ENCODE assay signal across 20 cellular contexts in genomic region chr20:6044102-6044501, GRCh38. TPM values are rescaled to one million over a fixed set of nuclear protein-coding genes. Genes with fewer than 3 reads are reported as not detected.
A peak's percentile ranks its signal among the peaks of the same experiment; 100 is the strongest.
DNase-seq lines count a peak whose midpoint lies in the region; ATAC-seq and TF ChIP-seq lines count a peak whose summit lies in the region.
"Had no signal": no experiment of that assay in that cellular context is flagged by ENCODE, and none has a peak within 500 bp of the region (broad histone marks: within the 10 kb centered on the region; RNA-seq: fewer than 3 reads in every experiment).

No MANE protein-coding gene starts in this region.

- no peaks in the 10 kb centered on the region for H4K20me1 ChIP-seq in osteoblast (ENCODE audit: insufficient read depth, low read length)

- intact Hi-C loops in mucosa of descending colon (cut with DNase I, micrococcal nuclease): no loop called here

- H3K27ac ChIP-seq in osteoblast (ENCODE audit: low read depth, low read length): no peak overlapping the region
- H3K27ac ChIP-seq: 22Rv1, BLaER1, skin epidermis had no signal

- no peak overlapping the region for H3K27ac Mint-ChIP-seq in WTC11
- H3K27ac Mint-ChIP-seq: activated CD4-positive, alpha-beta memory T cell treated with anti-CD3 and anti-CD28 coated beads, Interleukin-2, amount 10 ng/mL, durations not matched to agents 7 days and 5 days; progenitor cell of endocrine pancreas; T-cell had no signal

- no peaks in the 10 kb centered on the region for H3K4me1 ChIP-seq in mucosa of descending colon (ENCODE audit: low read depth)
- H3K4me1 ChIP-seq in osteoblast (ENCODE audit: insufficient read depth, low read length): no peaks in the 10 kb centered on the region
- H3K4me1 ChIP-seq: BLaER1 had no signal

- no peaks in the 10 kb centered on the region; the same call in 1 of the 2 replicates for H3K4me1 Mint-ChIP-seq in WTC11
- H3K4me1 Mint-ChIP-seq: nephron, T-cell had no signal

- TF ChIP-seq CTCF in WTC11 (IDR thresholded peaks at IDR 0.05): no peak
- TF ChIP-seq CTCF in mucosa of descending colon (IDR thresholded peaks at IDR 0.05): no peak
- no peak for TF ChIP-seq CTCF in osteoblast (IDR thresholded peaks at IDR 0.05; ENCODE audit: extremely low read depth, low read depth, low read length)

- no peak overlapping the region for H3K4me2 ChIP-seq in osteoblast (ENCODE audit: insufficient read depth, low read length)
- H3K4me2 ChIP-seq: BLaER1 had no signal

- CTCF ChIA-PET in WTC11 (lab: Charles Lee): interaction anchor here (0.9 kb wide), 1 partner anchor 9 kb away, joined by 3 read pairs; no protein-coding TSS in a partner anchor

- no peaks in the 10 kb centered on the region for H3K9me3 Mint-ChIP-seq in WTC11
- H3K9me3 Mint-ChIP-seq: activated CD4-positive, alpha-beta memory T cell treated with anti-CD3 and anti-CD28 coated beads, Interleukin-2, amount 10 ng/mL, durations not matched to agents 7 days and 5 days; nephron; T-cell had no signal

- ATAC-seq in HG02759 (IDR thresholded peaks at IDR 0.05; ENCODE audit: unreplicated experiment) (peak; percentile 50), WTC11 (peak; percentile 94), mucosa of descending colon (peak; percentile 54), GM18520 (IDR thresholded peaks at IDR 0.05; ENCODE audit: unreplicated experiment) (no peak)
- ATAC-seq: T-cell had no signal

- H3K36me3 ChIP-seq in mucosa of descending colon (ENCODE audit: low read depth): no peaks in the 10 kb centered on the region
- H3K36me3 ChIP-seq in osteoblast (ENCODE audit: insufficient read depth, low read length): peaks cover 14% of the 10 kb centered on the region

- H3K4me3 ChIP-seq in mucosa of descending colon (no peak overlapping the region), osteoblast (ENCODE audit: insufficient read depth, low read length) (no peak overlapping the region)
- H3K4me3 ChIP-seq: BLaER1, HAP-1, skin epidermis had no signal

- H3K4me3 Mint-ChIP-seq in WTC11: no peak overlapping the region
- H3K4me3 Mint-ChIP-seq: activated CD4-positive, alpha-beta memory T cell treated with anti-CD3 and anti-CD28 coated beads, Interleukin-2, amount 10 ng/mL, durations not matched to agents 7 days and 5 days; nephron; T-cell had no signal

- H3K79me2 ChIP-seq in osteoblast (ENCODE audit: insufficient read depth, low read length): no peaks in the 10 kb centered on the region

- peaks cover 9% of the 10 kb centered on the region for H3K36me3 Mint-ChIP-seq in WTC11

- POLR2A ChIA-PET in WTC11 (lab: Charles Lee): no interaction called here

- H3K27me3 ChIP-seq in osteoblast (ENCODE audit: insufficient read depth, low read length): no peaks in the 10 kb centered on the region
- H3K27me3 ChIP-seq: BLaER1 had no signal

- no peak overlapping the region for H2AFZ ChIP-seq in osteoblast (ENCODE audit: low read length)

- peaks cover 16% of the 10 kb centered on the region for H3K27me3 Mint-ChIP-seq in WTC11 (ENCODE audit: low read depth)
- H3K27me3 Mint-ChIP-seq: progenitor cell of endocrine pancreas, T-cell had no signal

- no peaks in the 10 kb centered on the region for H3K9me3 ChIP-seq in mucosa of descending colon
- H3K9me3 ChIP-seq in osteoblast (ENCODE audit: low read depth, low read length): no peaks in the 10 kb centered on the region
- H3K9me3 ChIP-seq: HAP-1 had no signal

- DNase-seq in DMS53 (lab: John Stamatoyannopoulos, UW) (peak; percentile 39), DMS53 treated with DMSO at 0.1 percent for 48 hours (lab: John Stamatoyannopoulos, UW; ENCODE audit: unreplicated experiment) (no peak), WTC11 (ENCODE audit: low spot score) (peak; percentile 25), mucosa of descending colon (no peak), SIG-M5 (lab: John Stamatoyannopoulos, UW) (no peak), osteoblast (ENCODE audit: insufficient read length, low spot score, missing footprints) (no peak)
- DNase-seq: activated CD4-positive, alpha-beta memory T cell treated with anti-CD3 and anti-CD28 coated beads, Interleukin-2, amount 10 ng/mL, durations not matched to agents 7 days and 5 days; activated naive CD4-positive, alpha-beta T cell treated with anti-CD3 and anti-CD28 coated beads, Interleukin-2, amount 50 U/mL, for 16 hours; activated T-cell treated with anti-CD3 and anti-CD28 coated beads, Interleukin-2, amount 50 U/mL, for 1 hour; stimulated activated CD8-positive, alpha-beta memory T cell treated with anti-CD3 and anti-CD28 coated beads, Interleukin-4, amount 100 ng/mL, for 48 hours; T-cell had no signal

TF ChIP-seq in WTC11, 78 proteins besides CTCF, POLR2A, EP300 and RAD21:
- TF ChIP-seq E2F5 (CRISPR knock-in tag; IDR thresholded peaks at IDR 0.05) (no peak), CBFB (CRISPR knock-in tag; IDR thresholded peaks at IDR 0.05; ENCODE audit: low read depth) (no peak), ZNF423 (CRISPR knock-in tag; IDR thresholded peaks at IDR 0.05) (no peak), FOXK1 (CRISPR knock-in tag; IDR thresholded peaks at IDR 0.05) (no peak), GTF2I (CRISPR knock-in tag; conservative IDR thresholded peaks at IDR 0.05) (no peak), CREB1 (CRISPR knock-in tag; IDR thresholded peaks at IDR 0.05) (no peak), RORB (CRISPR knock-in tag; IDR thresholded peaks at IDR 0.05) (no peak), SMAD3 (CRISPR knock-in tag; IDR thresholded peaks at IDR 0.05; ENCODE audit: borderline replicate concordance) (no peak), TP53 (CRISPR knock-in tag; IDR thresholded peaks at IDR 0.05) (no peak)
- TF ChIP-seq, protein P1, sequence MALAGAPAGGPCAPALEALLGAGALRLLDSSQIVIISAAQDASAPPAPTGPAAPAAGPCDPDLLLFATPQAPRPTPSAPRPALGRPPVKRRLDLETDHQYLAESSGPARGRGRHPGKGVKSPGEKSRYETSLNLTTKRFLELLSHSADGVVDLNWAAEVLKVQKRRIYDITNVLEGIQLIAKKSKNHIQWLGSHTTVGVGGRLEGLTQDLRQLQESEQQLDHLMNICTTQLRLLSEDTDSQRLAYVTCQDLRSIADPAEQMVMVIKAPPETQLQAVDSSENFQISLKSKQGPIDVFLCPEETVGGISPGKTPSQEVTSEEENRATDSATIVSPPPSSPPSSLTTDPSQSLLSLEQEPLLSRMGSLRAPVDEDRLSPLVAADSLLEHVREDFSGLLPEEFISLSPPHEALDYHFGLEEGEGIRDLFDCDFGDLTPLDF (CRISPR knock-in tag; IDR thresholded peaks at IDR 0.05): no peak

RNA-seq across cellular contexts. Expression of gene LRRN4, which starts 9.8 kb away (rescaled TPM):
- total RNA-seq in WTC11 (2021) (0.32 to 0.64 TPM (median 0.48 TPM) in 3 replicates), mucosa of descending colon (not detected), osteoblast (not detected in 2 replicates)
- total RNA-seq: activated CD4-positive, alpha-beta memory T cell treated with anti-CD3 and anti-CD28 coated beads, Interleukin-2, amount 10 ng/mL, durations not matched to agents 7 days and 5 days; LHCN-M2 had no signal

RNA-seq across cellular contexts. Expression of gene CRLS1, which starts 38.2 kb away (rescaled TPM):
- total RNA-seq in WTC11 (2021) (36.1 to 44.0 TPM (median 36.8 TPM) in 3 replicates), mucosa of descending colon (10 to 100 TPM; 36.7 to 56.2 (median 41.8) TPM), osteoblast (37.6 and 42.1 TPM in 2 replicates)

Comparison
In these comparisons a context has a peak if more than half of its experiments do, and no peak if none do; other contexts are left out.
1. DNase-seq: peak in DMS53 (single experiment) and WTC11 (single experiment); none in DMS53 treated with DMSO at 0.1 percent for 48 hours (single experiment), mucosa of descending colon (0 of 3), SIG-M5 (single experiment) and osteoblast (single experiment).